In the genomic region with DNA sequence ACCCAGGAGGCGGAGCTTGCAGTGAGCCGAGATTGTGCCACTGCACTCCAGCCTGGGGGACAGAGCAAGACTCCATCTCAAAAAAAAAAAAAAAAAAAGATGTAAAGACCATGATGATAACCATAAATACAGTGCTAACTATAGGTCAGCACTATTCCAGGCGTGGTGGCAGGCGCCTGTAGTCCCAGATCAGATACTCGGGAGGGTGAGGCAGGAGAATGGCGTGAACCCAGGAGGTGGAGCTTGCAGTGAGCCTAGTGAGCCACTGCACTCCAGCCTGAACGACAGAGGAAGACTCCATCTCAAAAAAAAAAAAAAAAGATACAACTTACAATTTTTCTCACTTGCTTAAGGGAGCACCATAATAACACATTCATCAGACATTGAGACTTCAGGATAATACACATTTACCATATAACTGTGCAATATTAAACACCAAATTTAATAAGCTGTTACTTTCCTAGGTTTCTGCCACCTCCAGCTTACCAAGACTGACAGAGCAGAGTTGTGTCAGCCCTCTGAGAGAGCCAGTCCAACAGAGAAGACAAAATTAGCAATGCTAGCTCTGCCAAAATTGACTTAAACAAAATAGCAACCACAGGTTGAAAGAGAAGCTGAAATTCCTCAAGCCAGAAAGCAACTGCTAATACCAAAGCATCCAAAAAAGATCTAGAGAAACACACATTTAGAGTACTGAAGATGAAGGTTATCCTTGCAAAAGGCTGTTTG, we compare ENCODE assay signal across 22 cellular contexts. TPM values are rescaled to one million over a fixed set of nuclear protein-coding genes. Genes with fewer than 3 reads are reported as not detected.
A peak's percentile ranks its signal among the peaks of the same experiment; 100 is the strongest.
DNase-seq lines count a peak whose midpoint lies in the region; ATAC-seq, FAIRE-seq and TF ChIP-seq lines count a peak whose summit lies in the region.
"Had no signal": no experiment of that assay in that cellular context is flagged by ENCODE, and none has a peak within 500 bp of the region (broad histone marks: within the 10 kb centered on the region; RNA-seq: fewer than 3 reads in every experiment).

No MANE protein-coding gene starts in this region.

- no peak overlapping the region for H2AFZ ChIP-seq in K562 (ENCODE audit: low read depth, low read length)
- H2AFZ ChIP-seq: GM23338 had no signal

- peak; percentile 81 for ATAC-seq in Right ventricle myocardium superior (ENCODE audit: poor library complexity)
- no peak for ATAC-seq in K562
- peak; percentile 78 for ATAC-seq in left ventricle myocardium superior
- ATAC-seq: CD8-positive, alpha-beta T cell; GM23338 had no signal

- no peak for TF ChIP-seq RAD21 in K562 (CRISPR knock-in tag; conservative IDR thresholded peaks at IDR 0.05 in 1 of 2, IDR thresholded peaks at IDR 0.05 in 1 of 2)

- no peak overlapping the region for H3K9ac ChIP-seq in K562 (ENCODE audit: insufficient read depth in 1 of 2, low read depth in 2 of 2, low read length in 2 of 2)

- no peaks in the 10 kb centered on the region for H3K27me3 ChIP-seq in K562 (ENCODE audit: control insufficient read depth in 2 of 2, insufficient read depth in 2 of 2, low read length in 2 of 2)
- no peaks in the 10 kb centered on the region for H3K27me3 ChIP-seq in transverse colon

- H4K20me1 ChIP-seq in K562 (replicated peaks; ENCODE audit: control insufficient read depth, insufficient read depth, low read length), result no peaks in the 10 kb centered on the region

- H3K4me3 ChIP-seq in K562, result no peak overlapping the region
- H3K4me3 ChIP-seq in transverse colon, result no peak overlapping the region
- H3K4me3 ChIP-seq: GM23338, HAP-1 had no signal

- H3K9me1 ChIP-seq in K562 (ENCODE audit: control insufficient read depth, insufficient read depth, low read length), result no peaks in the 10 kb centered on the region

- no peak for FAIRE-seq in K562 (lab: Jason Lieb, UNC)
- FAIRE-seq: GM12891, RCC 7860 had no signal

- no TSS peak for BruUV-seq in K562 (replicated peaks; lab: Mats Ljungman, UMichigan)

- intact Hi-C loops in Right ventricle myocardium superior (cut with DNase I) (no loop called here), cardiac septum (cut with DNase I) (loop anchor here (10.0 kb wide), 1 partner anchor 59 kb away; the partner anchor contains the start of gene RUFY2), K562 (cut with micrococcal nuclease) (no loop called here), left ventricle myocardium superior (cut with micrococcal nuclease) (no loop called here), transverse colon (cut with DNase I; ENCODE audit: low total_unique reads) (no loop called here)

- CTCF ChIA-PET in K562 (lab: Yijun Ruan, JAX; ENCODE audit: low intra/inter-chr PET ratio), result no interaction called here

- H3K4me1 ChIP-seq in K562 (replicated peaks in 1 of 2; ENCODE audit: control insufficient read depth in 2 of 2, insufficient read depth in 2 of 2, low read length in 2 of 2) (no peaks in the 10 kb centered on the region), transverse colon (no peaks in the 10 kb centered on the region)
- H3K4me1 ChIP-seq: HAP-1 had no signal

- no peak overlapping the region for H3K27ac ChIP-seq in K562 (ENCODE audit: extremely low read depth, low read depth, low read length)
- no peak overlapping the region for H3K27ac ChIP-seq in transverse colon

- POLR2A ChIA-PET in K562 (lab: Yijun Ruan, JAX), result interaction anchor here (0.6 to 2.0 kb wide), 2 partner anchors 8 to 14 kb away, joined by 3 to 8 read pairs; partner anchors contain the start of gene DNA2

- H3K4me2 ChIP-seq in K562 (ENCODE audit: insufficient read depth, low read length), result no peak overlapping the region
- H3K4me2 ChIP-seq: GM23338 had no signal

- TF ChIP-seq POLR2A in K562 (conservative IDR thresholded peaks at IDR 0.05) (no peak), transverse colon (IDR thresholded peaks at IDR 0.05) (no peak)

- TF ChIP-seq CTCF in K562 (IDR thresholded peaks at IDR 0.05 in 2 of 3, conservative IDR thresholded peaks at IDR 0.05 in 1 of 3; ENCODE audit: insufficient read depth in 2 of 3, low read depth in 1 of 3, low read length in 3 of 3), result no peak
- no peak for TF ChIP-seq CTCF in transverse colon (IDR thresholded peaks at IDR 0.05)

- no peaks in the 10 kb centered on the region for H3K9me3 ChIP-seq in K562 (replicated peaks; ENCODE audit: control insufficient read depth, insufficient read depth, low read depth, low read length)
- H3K9me3 ChIP-seq in transverse colon, result no peaks in the 10 kb centered on the region
- H3K9me3 ChIP-seq: HAP-1 had no signal

- H3K36me3 ChIP-seq in K562 (ENCODE audit: control insufficient read depth, insufficient read depth, low read length), result peaks cover 90% of the 10 kb centered on the region
- no peaks in the 10 kb centered on the region for H3K36me3 ChIP-seq in transverse colon

- TF ChIP-seq EP300 in K562 (IDR thresholded peaks at IDR 0.05; ENCODE audit: low read length), result no peak
- no peak for TF ChIP-seq EP300 in transverse colon (IDR thresholded peaks at IDR 0.05; ENCODE audit: low read depth)

- in situ Hi-C loops in K562 (cut with MboI) (no loop called here), transverse colon (cut with MboI; ENCODE audit: low pct_ligation_motif_present in 1 of 4, low pct_unique_long_range_greater_than_20kb in 1 of 4, low sequenced_read_pairs in 3 of 4) (no loop called here)

- WGBS in K562 (ENCODE audit: insufficient coverage, low coverage, missing lambda C conversion rate), result 83% methylated on average over 5 of the region's 7 CpGs
- 91 to 98% methylated on average over 5 to 7 of the region's 7 CpGs for WGBS in transverse colon (ENCODE audit: low coverage in 1 of 2), 2 donors

- H3K79me2 ChIP-seq in K562 (ENCODE audit: control insufficient read depth, insufficient read depth, low read length), result peaks cover 16% of the 10 kb centered on the region

- DNase-seq in Right ventricle myocardium superior (no peak), cardiac septum (ENCODE audit: low spot score) (no peak), K562 (ENCODE audit: extremely low read depth in 1 of 4, low spot score in 3 of 4) (no peak), left ventricle myocardium superior (no peak), transverse colon (no peak), NCI-H2171 treated with DMSO at 0.1 percent for 48 hours (lab: John Stamatoyannopoulos, UW) (no peak)
- DNase-seq in effector CD8-positive, alpha-beta T cell (lab: John Stamatoyannopoulos, UW), result no peak
- DNase-seq: AML-193; C1 segment of cervical spinal cord; CD8-positive, alpha-beta T cell; DND-41; IMR-90; MV-4-11; NCI-H1105 treated with DMSO at 0.1 percent for 48 hours; NCI-H2081 treated with DMSO at 0.1 percent for 48 hours; NCI-H446; NCI-H526; OCI-M1 had no signal

TF ChIP-seq in K562, 482 proteins besides CTCF, POLR2A, EP300 and RAD21 (continues in another document):
- TF ChIP-seq ZNF830 (CRISPR knock-in tag; IDR thresholded peaks at IDR 0.05) (no peak), ZNF778 (CRISPR knock-in tag; IDR thresholded peaks at IDR 0.05) (no peak), MCM5 (IDR thresholded peaks at IDR 0.05; ENCODE audit: low read depth) (no peak)

RNA-seq across cellular contexts. Expression of gene DNA2, which starts 8.2 kb away (rescaled TPM):
- total RNA-seq in Right ventricle myocardium superior, result 2.0 TPM
- 3.5 TPM for total RNA-seq in cardiac septum
- 50.5 and 236 TPM in 2 replicates for total RNA-seq in K562 (2011; cell fraction: chromatin; rRNA removed; ENCODE audit: low replicate concordance)
- total RNA-seq in K562 (2011; cell fraction: nucleolus; rRNA removed), result 26.7 and 32.4 TPM in 2 replicates
- 64.3 and 73.3 TPM in 2 replicates for total RNA-seq in K562 (2011; cell fraction: nucleoplasm; rRNA removed)
- 24.6 and 35.1 TPM in 2 replicates for total RNA-seq in K562 (2014; rRNA removed)
- total RNA-seq in K562 (2014; rRNA removed; fragmentation: Illumina TruSeq; extraction: Trizol), result 51.4 and 59.2 TPM in 2 replicates
- 47.4 and 50.5 TPM in 2 replicates for total RNA-seq in K562 (2015; rRNA removed; fragmentation: Illumina TruSeq; extraction: Trizol)
- total RNA-seq in K562 (2021), result 45.8 and 47.7 TPM in 2 replicates
- polyA plus RNA-seq in K562 (2011; rRNA removed), result 31.8 and 43.5 TPM in 2 replicates
- polyA plus RNA-seq in K562 (2011; cell fraction: cytosol; rRNA removed), result 4.9 and 16.6 TPM in 2 replicates
- 22.2 and 33.6 TPM in 2 replicates for polyA plus RNA-seq in K562 (2011; cell fraction: nucleus; rRNA removed)
- polyA plus RNA-seq in K562 (2012), result 20.1 and 20.6 TPM in 2 replicates
- 38.3 and 40.8 TPM in 2 replicates for polyA plus RNA-seq in K562 (2014; fragmentation: Illumina TruSeq; extraction: Trizol)
- polyA plus RNA-seq in K562 (2014; fragmentation: Nextera tagmentation; extraction: Ambion mirVana), result 10 to 100 TPM; 24.7 to 32.7 TPM
- 31.4 and 35.1 TPM in 2 replicates for polyA plus RNA-seq in K562 (2014; rRNA removed)
- 57.9 and 74.1 TPM in 2 replicates for polyA minus RNA-seq in K562 (2011; rRNA and poly(A)+ RNA removed)
- 21.9 and 24.0 TPM in 2 replicates for polyA minus RNA-seq in K562 (2011; cell fraction: cytosol; rRNA and poly(A)+ RNA removed)
- polyA minus RNA-seq in K562 (2011; cell fraction: nucleus; rRNA and poly(A)+ RNA removed), result 18.6 and 35.5 TPM in 2 replicates
- total RNA-seq in left ventricle myocardium superior, result 1.5 TPM
- 1 to 10 TPM in 3 of 4 donors, under 1 TPM in 1; 0.20 to 6.7 (median 1.9) TPM for total RNA-seq in transverse colon

RNA-seq across cellular contexts. Expression of gene RUFY2, which starts 56.5 kb away (rescaled TPM):
- total RNA-seq in Right ventricle myocardium superior, result 6.7 TPM
- 12.0 TPM for total RNA-seq in cardiac septum
- 59.1 and 171 TPM in 2 replicates for total RNA-seq in K562 (2011; cell fraction: chromatin; rRNA removed; ENCODE audit: low replicate concordance)
- total RNA-seq in K562 (2011; cell fraction: nucleolus; rRNA removed), result 30.0 and 35.0 TPM in 2 replicates
- 64.8 and 100 TPM in 2 replicates for total RNA-seq in K562 (2011; cell fraction: nucleoplasm; rRNA removed)
- 9.7 and 15.6 TPM in 2 replicates for total RNA-seq in K562 (2014; rRNA removed)
- 20.1 and 21.4 TPM in 2 replicates for total RNA-seq in K562 (2014; rRNA removed; fragmentation: Illumina TruSeq; extraction: Trizol)
- total RNA-seq in K562 (2015; rRNA removed; fragmentation: Illumina TruSeq; extraction: Trizol), result 18.8 and 19.3 TPM in 2 replicates
- total RNA-seq in K562 (2021), result 12.6 and 12.8 TPM in 2 replicates
- polyA plus RNA-seq in K562 (2011; rRNA removed), result 12.9 and 13.7 TPM in 2 replicates
- polyA plus RNA-seq in K562 (2011; cell fraction: cytosol; rRNA removed), result 1.8 and 4.6 TPM in 2 replicates
- polyA plus RNA-seq in K562 (2011; cell fraction: nucleus; rRNA removed), result 17.8 and 21.6 TPM in 2 replicates
- polyA plus RNA-seq in K562 (2012), result 6.3 and 9.6 TPM in 2 replicates
- 10.4 and 12.4 TPM in 2 replicates for polyA plus RNA-seq in K562 (2014; fragmentation: Illumina TruSeq; extraction: Trizol)
- polyA plus RNA-seq in K562 (2014; fragmentation: Nextera tagmentation; extraction: Ambion mirVana), result 1 to 10 TPM; 3.7 to 4.5 TPM
- polyA plus RNA-seq in K562 (2014; rRNA removed), result 11.2 and 14.0 TPM in 2 replicates
- 27.9 and 29.2 TPM in 2 replicates for polyA minus RNA-seq in K562 (2011; rRNA and poly(A)+ RNA removed)
- polyA minus RNA-seq in K562 (2011; cell fraction: cytosol; rRNA and poly(A)+ RNA removed), result 4.1 and 9.7 TPM in 2 replicates
- 30.6 and 44.4 TPM in 2 replicates for polyA minus RNA-seq in K562 (2011; cell fraction: nucleus; rRNA and poly(A)+ RNA removed)
- total RNA-seq in left ventricle myocardium superior, result 8.6 TPM
- 10 to 100 TPM in 3 of 4 donors, 1 to 10 TPM in 1; 7.9 to 34.8 (median 22.8) TPM for total RNA-seq in transverse colon
